In genomic region chr22:31613286-31613903, GRCh38 we compare ENCODE assay signal across 28 cellular contexts. TPM values are rescaled to one million over a fixed set of nuclear protein-coding genes. Genes with fewer than 3 reads are reported as not detected.
DNase-seq lines count a peak whose midpoint lies in the region; ATAC-seq, FAIRE-seq and TF ChIP-seq lines count a peak whose summit lies in the region.
"Had no signal": no experiment of that assay in that cellular context is flagged by ENCODE, and none has a peak within 500 bp of the region (broad histone marks: within the 10 kb centered on the region; RNA-seq: fewer than 3 reads in every experiment).

No MANE protein-coding gene starts in this region.

- H3K27me3 ChIP-seq in GM23338 (ENCODE audit: insufficient read depth): no peaks in the 10 kb centered on the region
- no peaks in the 10 kb centered on the region for H3K27me3 ChIP-seq in H1 (replicated peaks in 1 of 4; ENCODE audit: control insufficient read depth in 3 of 4, extremely low read depth in 1 of 4, insufficient read depth in 3 of 4, low read length in 3 of 4)
- H3K27me3 ChIP-seq in trophoblast cell (ENCODE audit: insufficient read depth, low read length): no peaks in the 10 kb centered on the region
- no peaks in the 10 kb centered on the region for H3K27me3 ChIP-seq in MM.1S (replicated peaks; ENCODE audit: insufficient read depth, low read length)
- H3K27me3 ChIP-seq: heart right ventricle had no signal

- H3K79me1 ChIP-seq in H1 (ENCODE audit: low read depth, low read length) (no peaks in the 10 kb centered on the region; the same call in 1 of the 2 replicates), trophoblast cell (ENCODE audit: low read length) (no peaks in the 10 kb centered on the region)

- H3K14ac ChIP-seq in H1 (ENCODE audit: insufficient read length) (no peak overlapping the region), trophoblast cell (ENCODE audit: low read length) (no peak overlapping the region)

- H2BK12ac ChIP-seq in H1 (ENCODE audit: low read depth, low read length) (no peak overlapping the region), trophoblast cell (ENCODE audit: low read length) (no peak overlapping the region)

- WGBS in H1 (ENCODE audit: extremely low coverage in 1 of 2, insufficient coverage in 1 of 2, insufficient read length in 1 of 2, insufficient replicate concordance in 2 of 2, low coverage in 1 of 2, low lambda C conversion rate in 2 of 2, missing lambda C conversion rate in 1 of 2), 2 experiments: 91% methylated on average over 20 of the region's 23 CpGs; no CpG with 5 or more reads in 1 of the 2 experiments
- WGBS in trophoblast cell (ENCODE audit: extremely low coverage, insufficient coverage, insufficient read length): no CpG with 5 or more reads among the region's 23 CpGs

- H3K4me3 Mint-ChIP-seq in activated CD8-positive, alpha-beta T cell treated with anti-CD3 and anti-CD28 coated beads, Interleukin-2, amount 10 ng/mL, durations not matched to agents 7 days and 5 days: no peak overlapping the region
- no peak overlapping the region for H3K4me3 Mint-ChIP-seq in activated CD8-positive, alpha-beta T cell treated with anti-CD3 and anti-CD28 coated beads for 36 hours
- no peak overlapping the region for H3K4me3 Mint-ChIP-seq in GM23338
- H3K4me3 Mint-ChIP-seq: activated B cell treated with CpG ODN at 0.5 μM for 24 hours; activated CD4-positive, alpha-beta T cell treated with anti-CD3 and anti-CD28 coated beads, Interleukin-2, amount 10 ng/mL, durations not matched to agents 7 days and 5 days; activated naive CD4-positive, alpha-beta T cell treated with anti-CD3 and anti-CD28 coated beads, Interleukin-2, amount 10 ng/mL, durations not matched to agents 7 days and 5 days; CD14-positive monocyte had no signal

- CTCF ChIA-PET in activated CD8-positive, alpha-beta T cell treated with anti-CD3 and anti-CD28 coated beads, Interleukin-2, amount 10 ng/mL, durations not matched to agents 7 days and 5 days (lab: Charles Lee): no interaction called here
- CTCF ChIA-PET in activated CD8-positive, alpha-beta T cell treated with anti-CD3 and anti-CD28 coated beads for 36 hours (lab: Charles Lee): interaction anchor here (0.6 to 1.2 kb wide), 2 partner anchors 30 to 57 kb away, joined by 3 to 4 read pairs; no protein-coding TSS in a partner anchor
- CTCF ChIA-PET in H1 (lab: Charles Lee; ENCODE audit: partially characterized antibody): interaction anchor here (0.8 to 2.2 kb wide), 12 partner anchors 8 to 381 kb away, joined by 3 to 13 read pairs (median 4); no protein-coding TSS in a partner anchor

- H3K9ac ChIP-seq in H1 (replicated peaks in 1 of 4; ENCODE audit: extremely low read depth in 1 of 4, low read depth in 3 of 4, low read length in 3 of 4) (no peak overlapping the region), trophoblast cell (ENCODE audit: low read length) (no peak overlapping the region), MM.1S (ENCODE audit: low read length) (no peak overlapping the region)

- no peak for FAIRE-seq in H1 (lab: Jason Lieb, UNC)
- FAIRE-seq in GM12892 (lab: Jason Lieb, UNC): no peak
- FAIRE-seq: bronchial epithelial cell, endothelial cell of umbilical vein, frontal cortex, GM18507, keratinocyte had no signal

- H3F3A ChIP-seq in GM23338 (replicated peaks; ENCODE audit: low read depth) (0 out of 2 replicates have a peak, but pooled peaks cover 3% of the 10 kb centered on the region), MM.1S (ENCODE audit: insufficient read depth, low read length) (0 out of 2 replicates have a peak, but pooled peaks cover 5% of the 10 kb centered on the region)

- H3K79me2 ChIP-seq in GM23338 (replicated peaks; ENCODE audit: insufficient read depth) (no peaks in the 10 kb centered on the region), H1 (ENCODE audit: control insufficient read depth in 1 of 2, insufficient read depth in 2 of 2, low read length in 2 of 2) (no peaks in the 10 kb centered on the region), trophoblast cell (ENCODE audit: control insufficient read depth, insufficient read depth, low read length, poor library complexity) (no peaks in the 10 kb centered on the region), MM.1S (ENCODE audit: low read length) (no peaks in the 10 kb centered on the region)

- peaks cover 34% of the 10 kb centered on the region for H3K36me3 Mint-ChIP-seq in activated CD8-positive, alpha-beta T cell treated with anti-CD3 and anti-CD28 coated beads, Interleukin-2, amount 10 ng/mL, durations not matched to agents 7 days and 5 days (ENCODE audit: low read depth)
- peaks cover 39% of the 10 kb centered on the region for H3K36me3 Mint-ChIP-seq in activated CD8-positive, alpha-beta T cell treated with anti-CD3 and anti-CD28 coated beads for 36 hours (ENCODE audit: low read depth)
- peaks cover 13% of the 10 kb centered on the region for H3K36me3 Mint-ChIP-seq in GM23338 (ENCODE audit: low read depth)

- H2BK5ac ChIP-seq in H1 (ENCODE audit: low read depth, low read length) (0 out of 2 replicates have a peak overlapping the region, but pooled peaks have one; percentile 16), trophoblast cell (ENCODE audit: low read depth, low read length, poor library complexity) (no peak overlapping the region)

- peaks cover 16% of the 10 kb centered on the region for H3K4me1 Mint-ChIP-seq in activated CD8-positive, alpha-beta T cell treated with anti-CD3 and anti-CD28 coated beads, Interleukin-2, amount 10 ng/mL, durations not matched to agents 7 days and 5 days (ENCODE audit: low read depth)
- peaks cover 26% of the 10 kb centered on the region for H3K4me1 Mint-ChIP-seq in activated CD8-positive, alpha-beta T cell treated with anti-CD3 and anti-CD28 coated beads for 36 hours (ENCODE audit: low read depth)
- no peaks in the 10 kb centered on the region; the same call in 2 of the 3 replicates for H3K4me1 Mint-ChIP-seq in GM23338

- no peak overlapping the region for H3K27ac ChIP-seq in GM23338 (ENCODE audit: low read depth)
- no peak overlapping the region for H3K27ac ChIP-seq in H1 (ENCODE audit: low read depth, low read length)
- H3K27ac ChIP-seq in trophoblast cell (ENCODE audit: low read depth, low read length): no peak overlapping the region
- no peak overlapping the region for H3K27ac ChIP-seq in MM.1S (ENCODE audit: low read length)
- H3K27ac ChIP-seq: heart right ventricle, psoas muscle had no signal

- H3K4me2 ChIP-seq in GM23338 (no peak overlapping the region), H1 (ENCODE audit: insufficient read depth in 1 of 2, low read depth in 2 of 2, low read length in 2 of 2) (no peak overlapping the region), trophoblast cell (ENCODE audit: low read length) (no peak overlapping the region), MM.1S (ENCODE audit: low read depth, low read length) (no peak overlapping the region)

- TF ChIP-seq EP300 in H1 (IDR thresholded peaks at IDR 0.05; ENCODE audit: borderline replicate concordance in 1 of 2, low read depth in 2 of 2, low read length in 2 of 2): no peak

- no peak overlapping the region for H2BK20ac ChIP-seq in H1 (ENCODE audit: low read length)

- H3K4ac ChIP-seq in H1 (replicated peaks; ENCODE audit: insufficient read length, low read depth, low read length) (no peak overlapping the region), trophoblast cell (ENCODE audit: low read depth, low read length) (no peak overlapping the region)

- intact Hi-C loops in activated CD8-positive, alpha-beta T cell treated with anti-CD3 and anti-CD28 coated beads for 36 hours (cut with micrococcal nuclease): no loop called here

- H3K9me2 ChIP-seq in GM23338 (ENCODE audit: insufficient read depth) (no peaks in the 10 kb centered on the region), MM.1S (replicated peaks; ENCODE audit: insufficient read depth, low read length) (no peaks in the 10 kb centered on the region)

- no peak for ATAC-seq in activated CD8-positive, alpha-beta T cell treated with anti-CD3 and anti-CD28 coated beads, Interleukin-2, amount 10 ng/mL, durations not matched to agents 7 days and 5 days
- no peak for ATAC-seq in activated CD8-positive, alpha-beta T cell treated with anti-CD3 and anti-CD28 coated beads for 36 hours
- ATAC-seq in GM23338: peak; percentile 20; the same call in 2 of the 3 replicates
- ATAC-seq: heart right ventricle; naive thymus-derived CD4-positive, alpha-beta T cell; psoas muscle had no signal

- no peaks in the 10 kb centered on the region for H3K9me3 Mint-ChIP-seq in activated CD8-positive, alpha-beta T cell treated with anti-CD3 and anti-CD28 coated beads, Interleukin-2, amount 10 ng/mL, durations not matched to agents 7 days and 5 days (ENCODE audit: insufficient read depth)
- no peaks in the 10 kb centered on the region for H3K9me3 Mint-ChIP-seq in activated CD8-positive, alpha-beta T cell treated with anti-CD3 and anti-CD28 coated beads for 36 hours
- no peaks in the 10 kb centered on the region for H3K9me3 Mint-ChIP-seq in GM23338
- H3K9me3 Mint-ChIP-seq: activated B cell treated with CpG ODN at 0.5 μM for 24 hours; activated CD4-positive, alpha-beta T cell treated with anti-CD3 and anti-CD28 coated beads, Interleukin-2, amount 10 ng/mL, durations not matched to agents 7 days and 5 days; activated naive CD4-positive, alpha-beta T cell treated with anti-CD3 and anti-CD28 coated beads, Interleukin-2, amount 10 ng/mL, durations not matched to agents 7 days and 5 days; CD14-positive monocyte; naive thymus-derived CD4-positive, alpha-beta T cell had no signal

- H4K12ac ChIP-seq in trophoblast cell (ENCODE audit: low read depth, low read length): peak overlapping the region; percentile 38

- no peaks in the 10 kb centered on the region for H3K36me3 ChIP-seq in GM23338 (ENCODE audit: insufficient read depth)
- peaks cover 0 to 7% (median 2%) of the 10 kb centered on the region in 4 experiments; a peak in 5 of 8 replicates for H3K36me3 ChIP-seq in H1 (ENCODE audit: control insufficient read depth in 2 of 4, insufficient read depth in 4 of 4, low read length in 3 of 4)
- peaks cover 12 to 23% of the 10 kb centered on the region in 2 experiments for H3K36me3 ChIP-seq in trophoblast cell (ENCODE audit: control insufficient read depth in 1 of 2, insufficient read depth in 2 of 2, low read length in 2 of 2)
- no peaks in the 10 kb centered on the region for H3K36me3 ChIP-seq in MM.1S (replicated peaks; ENCODE audit: insufficient read depth, low read length)

- H2AK5ac ChIP-seq in H1 (ENCODE audit: low read depth, low read length): no peak overlapping the region
- peak overlapping the region; percentile 26 for H2AK5ac ChIP-seq in trophoblast cell (ENCODE audit: low read length)

- H2BK15ac ChIP-seq in H1 (ENCODE audit: low read length): no peak overlapping the region

- peak overlapping the region; percentile 53 for H3K27ac Mint-ChIP-seq in activated CD8-positive, alpha-beta T cell treated with anti-CD3 and anti-CD28 coated beads, Interleukin-2, amount 10 ng/mL, durations not matched to agents 7 days and 5 days
- no peak overlapping the region for H3K27ac Mint-ChIP-seq in activated CD8-positive, alpha-beta T cell treated with anti-CD3 and anti-CD28 coated beads for 36 hours
- H3K27ac Mint-ChIP-seq in GM23338: no peak overlapping the region
- H3K27ac Mint-ChIP-seq: activated B cell treated with CpG ODN at 0.5 μM for 24 hours had no signal

- DNase-seq in activated CD8-positive, alpha-beta T cell treated with anti-CD3 and anti-CD28 coated beads, Interleukin-2, amount 10 ng/mL, durations not matched to agents 7 days and 5 days: no peak
- no peak for DNase-seq in activated CD8-positive, alpha-beta T cell treated with anti-CD3 and anti-CD28 coated beads for 36 hours
- DNase-seq in GM23338 (ENCODE audit: low spot score) (no peak), H1 (ENCODE audit: low read depth in 1 of 2, low spot score in 2 of 2) (no peak), trophoblast cell (no peak), MM.1S (no peak), GM12892 (ENCODE audit: insufficient read length) (no peak), GM19238 (ENCODE audit: insufficient read length, low spot score) (no peak)
- DNase-seq: 8988T; activated B cell treated with CpG ODN at 0.5 μM for 24 hours; activated CD4-positive, alpha-beta T cell treated with anti-CD3 and anti-CD28 coated beads, Interleukin-2, amount 10 ng/mL, durations not matched to agents 7 days and 5 days; activated naive CD4-positive, alpha-beta T cell treated with anti-CD3 and anti-CD28 coated beads, Interleukin-2, amount 10 ng/mL, durations not matched to agents 7 days and 5 days; heart right ventricle; Karpas-422; midbrain; naive thymus-derived CD4-positive, alpha-beta T cell; NCI-H1694; NCI-H510A; occipital lobe; psoas muscle; stimulated activated naive CD4-positive, alpha-beta T cell treated with Interleukin-2 at 50 U/mL for 16 hours had no signal

- no peak for TF ChIP-seq RAD21 in H1 (IDR thresholded peaks at IDR 0.05 in 1 of 2, conservative IDR thresholded peaks at IDR 0.05 in 1 of 2; ENCODE audit: low read depth in 2 of 2, low read length in 2 of 2)

- TF ChIP-seq CTCF in activated CD8-positive, alpha-beta T cell treated with anti-CD3 and anti-CD28 coated beads for 36 hours (IDR thresholded peaks at IDR 0.05): no peak
- no peak for TF ChIP-seq CTCF in GM23338 (conservative IDR thresholded peaks at IDR 0.05; ENCODE audit: low read depth in 2 of 2)
- no peak for TF ChIP-seq CTCF in H1 (IDR thresholded peaks at IDR 0.05; ENCODE audit: control extremely low read depth in 1 of 3, insufficient read depth in 1 of 3, low read depth in 1 of 3, low read length in 3 of 3)
- no peak for TF ChIP-seq CTCF in MM.1S (IDR thresholded peaks at IDR 0.05; ENCODE audit: low read length)

- H3K9me3 ChIP-seq in H1 (ENCODE audit: insufficient read depth in 2 of 2, low read depth in 1 of 2, low read length in 1 of 2) (no peaks in the 10 kb centered on the region), trophoblast cell (ENCODE audit: insufficient read depth, low read depth, low read length) (peaks cover 2% of the 10 kb centered on the region), MM.1S (replicated peaks; ENCODE audit: insufficient read depth, low read length) (no peaks in the 10 kb centered on the region)
- H3K9me3 ChIP-seq: HAP-1, heart right ventricle, psoas muscle had no signal

- TF ChIP-seq POLR2A in H1 (IDR thresholded peaks at IDR 0.05; ENCODE audit: control extremely low read depth in 1 of 2, low read depth in 2 of 2, low read length in 2 of 2) (no peak), GM12892 (IDR thresholded peaks at IDR 0.05; ENCODE audit: low read depth, low read length) (no peak)

- no peaks in the 10 kb centered on the region; the same call in 1 of the 2 replicates for H4K20me1 ChIP-seq in GM23338 (replicated peaks; ENCODE audit: insufficient read depth)
- H4K20me1 ChIP-seq in H1 (replicated peaks in 1 of 2; ENCODE audit: control insufficient read depth in 1 of 2, insufficient read depth in 2 of 2, low read length in 2 of 2): peaks cover 0 to 4% of the 10 kb centered on the region in 2 experiments
- H4K20me1 ChIP-seq in MM.1S (ENCODE audit: insufficient read depth, low read length): no peaks in the 10 kb centered on the region

- H3K4me3 ChIP-seq in GM23338: no peak overlapping the region
- no peak overlapping the region for H3K4me3 ChIP-seq in H1 (ENCODE audit: extremely low read depth in 1 of 4, insufficient read depth in 2 of 4, low read depth in 3 of 4, low read length in 4 of 4)
- no peak overlapping the region for H3K4me3 ChIP-seq in trophoblast cell (ENCODE audit: low read depth, low read length)
- H3K4me3 ChIP-seq in MM.1S (ENCODE audit: low read length): no peak overlapping the region
- H3K4me3 ChIP-seq: HAP-1, heart right ventricle, psoas muscle had no signal

- H3K23ac ChIP-seq in H1 (ENCODE audit: insufficient read length) (no peak overlapping the region), trophoblast cell (ENCODE audit: low read length) (no peak overlapping the region)

- H4K5ac ChIP-seq in H1 (ENCODE audit: insufficient read length, low read depth, low read length): no peak overlapping the region

- H4K91ac ChIP-seq in H1 (replicated peaks; ENCODE audit: insufficient read length, low read length) (no peak overlapping the region), trophoblast cell (ENCODE audit: low read depth, low read length) (no peak overlapping the region)

- H3K18ac ChIP-seq in H1 (ENCODE audit: extremely low read depth, low read length): no peak overlapping the region
- H3K18ac ChIP-seq in trophoblast cell (ENCODE audit: low read length): no peak overlapping the region

- no peak overlapping the region for H2BK120ac ChIP-seq in H1 (replicated peaks; ENCODE audit: low read depth, low read length)
- H2BK120ac ChIP-seq in trophoblast cell (ENCODE audit: insufficient read depth, low read length, poor library complexity): no peak overlapping the region

- H3K56ac ChIP-seq in H1 (replicated peaks; ENCODE audit: insufficient read length, low read depth, low read length): no peak overlapping the region

- no peaks in the 10 kb centered on the region for H3K27me3 Mint-ChIP-seq in activated CD8-positive, alpha-beta T cell treated with anti-CD3 and anti-CD28 coated beads, Interleukin-2, amount 10 ng/mL, durations not matched to agents 7 days and 5 days (ENCODE audit: low read depth)
- H3K27me3 Mint-ChIP-seq in activated CD8-positive, alpha-beta T cell treated with anti-CD3 and anti-CD28 coated beads for 36 hours: no peaks in the 10 kb centered on the region
- peaks cover 24% of the 10 kb centered on the region for H3K27me3 Mint-ChIP-seq in GM23338 (ENCODE audit: insufficient read depth, low read depth, poor library complexity)
- H3K27me3 Mint-ChIP-seq: activated B cell treated with CpG ODN at 0.5 μM for 24 hours; activated CD4-positive, alpha-beta T cell treated with anti-CD3 and anti-CD28 coated beads, Interleukin-2, amount 10 ng/mL, durations not matched to agents 7 days and 5 days; naive thymus-derived CD4-positive, alpha-beta T cell had no signal

- H2AFZ ChIP-seq in GM23338 (no peak overlapping the region), H1 (ENCODE audit: low read length) (no peak overlapping the region), trophoblast cell (ENCODE audit: insufficient read depth, low read length, poor library complexity) (no peak overlapping the region), MM.1S (ENCODE audit: low read length) (no peak overlapping the region)

- POLR2A ChIA-PET in activated CD8-positive, alpha-beta T cell treated with anti-CD3 and anti-CD28 coated beads, Interleukin-2, amount 10 ng/mL, durations not matched to agents 7 days and 5 days (lab: Charles Lee): interaction anchor here (1.0 kb wide), 1 partner anchor 60 kb away, joined by 3 read pairs; no protein-coding TSS in a partner anchor
- POLR2A ChIA-PET in activated CD8-positive, alpha-beta T cell treated with anti-CD3 and anti-CD28 coated beads for 36 hours (lab: Charles Lee): interaction anchor here (0.5 to 2.5 kb wide), 8 partner anchors 8 to 55 kb away, joined by 3 to 9 read pairs (median 6); no protein-coding TSS in a partner anchor
- POLR2A ChIA-PET in H1 (lab: Charles Lee; ENCODE audit: partially characterized antibody): interaction anchor here (2.4 to 5.6 kb wide), 3 partner anchors 9 to 17 kb away, joined by 9 to 30 read pairs (median 17); no protein-coding TSS in a partner anchor

- H3K4me1 ChIP-seq in GM23338 (ENCODE audit: insufficient read depth) (no peaks in the 10 kb centered on the region), H1 (replicated peaks in 1 of 4; ENCODE audit: control insufficient read depth in 3 of 4, insufficient read depth in 4 of 4, low read length in 3 of 4) (no peaks in the 10 kb centered on the region; a peak in 2 of 7 replicates), trophoblast cell (ENCODE audit: control insufficient read depth in 1 of 2, insufficient read depth in 2 of 2, low read length in 2 of 2) (peaks cover 17 to 22% of the 10 kb centered on the region in 2 experiments), MM.1S (ENCODE audit: low read length) (peaks cover 19% of the 10 kb centered on the region)
- H3K4me1 ChIP-seq: HAP-1, psoas muscle had no signal

- H4K8ac ChIP-seq in H1 (ENCODE audit: extremely low read depth, insufficient read depth, low read length): no peak overlapping the region; the same call in none of the 2 replicates
- H4K8ac ChIP-seq in trophoblast cell (ENCODE audit: low read depth, low read length): peak overlapping the region; percentile 22

- no peaks in the 10 kb centered on the region for H3K23me2 ChIP-seq in H1 (ENCODE audit: low read depth, low read length)

RNA-seq across cellular contexts. Expression of gene PISD, which starts 48.6 kb away (rescaled TPM):
- 10 to 100 TPM; 28.8 to 29.2 TPM for total RNA-seq in activated CD8-positive, alpha-beta T cell treated with anti-CD3 and anti-CD28 coated beads, Interleukin-2, amount 10 ng/mL, durations not matched to agents 7 days and 5 days
- 10 to 100 TPM; 33.9 to 35.9 TPM for total RNA-seq in activated CD8-positive, alpha-beta T cell treated with anti-CD3 and anti-CD28 coated beads for 36 hours
- total RNA-seq in GM23338 (2014; rRNA removed; shearing (Covaris generic)): 51.6 and 54.5 TPM in 2 replicates
- polyA plus RNA-seq in GM23338 (2016; fragmentation: Nextera tagmentation; extraction: Ambion mirVana) (40.7 and 43.1 TPM in 2 replicates), H1 (2011; rRNA removed) (48.2 and 74.5 TPM in 2 replicates)
- 46.0 and 47.8 TPM in 2 replicates for total RNA-seq in H1 (2021; fragmentation: NEBNext Ultra II Directional; extraction: Animal tissue kit (Norgen Biotek cat#: 25700))
- polyA plus RNA-seq in H1 (2011; cell fraction: cytosol; rRNA removed): 50.7 TPM
- 82.6 TPM for polyA plus RNA-seq in H1 (2011; cell fraction: nucleus; rRNA removed)
- polyA plus RNA-seq in H1 (2012, experiment 1 of 2): 28.1 to 40.3 TPM (median 36.9 TPM) in 4 replicates
- polyA plus RNA-seq in H1 (2012, experiment 2 of 2): 32.5 TPM
- polyA plus RNA-seq in H1 (2013, experiment 1 of 2): 35.2 TPM
- 34.6 TPM for polyA plus RNA-seq in H1 (2013, experiment 2 of 2)
- 25.0 and 35.5 TPM in 2 replicates for polyA minus RNA-seq in H1 (2011; rRNA and poly(A)+ RNA removed)
- 30.1 TPM for polyA minus RNA-seq in H1 (2011; cell fraction: cytosol; rRNA and poly(A)+ RNA removed)
- 29.5 TPM for polyA minus RNA-seq in H1 (2011; cell fraction: nucleus; rRNA and poly(A)+ RNA removed)
- polyA plus RNA-seq in trophoblast cell (2013): 26.1 and 26.7 TPM in 2 replicates
- 30.4 TPM for polyA plus RNA-seq in GM12892 (2012; ENCODE audit: missing spikeins)
